ENCODE assay signal across 10 cellular contexts in the genomic region with DNA sequence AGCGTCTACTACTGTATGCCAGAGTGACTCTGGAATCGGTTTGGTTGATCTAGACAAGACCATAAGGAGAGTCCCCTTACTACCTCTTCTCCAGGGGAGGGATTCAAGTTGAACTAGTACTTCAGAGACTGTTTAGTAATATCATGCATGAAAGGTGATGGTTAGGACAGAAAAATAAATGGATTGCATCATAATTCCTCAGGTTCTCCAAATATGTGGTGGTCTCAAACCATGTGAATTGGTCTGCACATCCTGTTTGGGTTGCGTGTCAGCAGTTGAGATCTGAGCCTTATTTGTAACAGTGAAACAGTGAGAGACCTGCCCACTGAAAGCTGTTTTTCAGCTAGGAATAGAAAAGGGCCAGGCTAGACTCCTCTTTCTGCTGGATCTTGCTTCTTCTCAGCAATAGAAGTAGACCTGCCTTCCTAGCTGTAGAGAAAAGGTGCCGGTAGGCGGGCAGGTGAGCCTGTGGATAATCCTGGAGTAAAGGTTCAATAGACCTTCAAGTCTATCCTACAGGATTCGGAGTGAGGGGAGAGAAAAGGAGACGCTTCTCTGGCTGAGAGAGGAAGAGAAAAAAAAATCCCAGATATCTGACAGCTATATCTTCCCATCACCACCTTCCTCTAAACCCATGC.
DNase-seq lines count a peak whose midpoint lies in the region; ATAC-seq, FAIRE-seq and TF ChIP-seq lines count a peak whose summit lies in the region.
"Had no signal": no experiment of that assay in that cellular context is flagged by ENCODE, and none has a peak within 500 bp of the region (broad histone marks: within the 10 kb centered on the region; RNA-seq: fewer than 3 reads in every experiment).

No MANE protein-coding gene starts in this region.

- no peak overlapping the region for H2AK5ac ChIP-seq in mesenchymal stem cell (ENCODE audit: low read length, severe bottlenecking)

- 77% methylated on average over 7 of the region's 7 CpGs for WGBS in A549 (ENCODE audit: missing lambda C conversion rate)
- WGBS in GM12878 (ENCODE audit: insufficient coverage, insufficient replicate concordance, low lambda C conversion rate, missing lambda C conversion rate) = 54% methylated on average over 7 of the region's 7 CpGs
- 91% methylated on average over 4 of the region's 7 CpGs for WGBS in mesenchymal stem cell
- 82 to 85% methylated on average over 7 of the region's 7 CpGs for WGBS in sigmoid colon, 2 donors

- no TSS peak for BruUV-seq in GM12878 (replicated peaks; lab: Mats Ljungman, UMichigan)

- no peak overlapping the region for H3K27ac ChIP-seq in A549
- no peak overlapping the region for H3K27ac ChIP-seq in GM12878 (ENCODE audit: control insufficient read depth, insufficient read depth)
- no peak overlapping the region for H3K27ac ChIP-seq in mesenchymal stem cell (ENCODE audit: low read length, poor library complexity, severe bottlenecking)
- no peak overlapping the region for H3K27ac ChIP-seq in sigmoid colon
- H3K27ac ChIP-seq: foreskin keratinocyte, pancreas had no signal

- H2AFZ ChIP-seq in GM12878 (ENCODE audit: control insufficient read depth, low read depth, low read length) (no peak overlapping the region), mesenchymal stem cell (ENCODE audit: low read depth, low read length) (no peak overlapping the region)

- H4K8ac ChIP-seq in mesenchymal stem cell (ENCODE audit: low read length) = no peak overlapping the region

- no peaks in the 10 kb centered on the region for H4K20me1 ChIP-seq in GM12878 (ENCODE audit: control insufficient read depth, insufficient read depth)

- no peak overlapping the region for H3K18ac ChIP-seq in mesenchymal stem cell (ENCODE audit: low read depth in 1 of 2, low read length in 2 of 2)

- no peak overlapping the region for H2BK5ac ChIP-seq in mesenchymal stem cell (ENCODE audit: low read depth, low read length, poor library complexity, severe bottlenecking)

- H3K4ac ChIP-seq in mesenchymal stem cell (ENCODE audit: low read depth in 1 of 2, low read length in 2 of 2) = no peak overlapping the region

- H3K9ac ChIP-seq in GM12878 (ENCODE audit: control insufficient read depth, insufficient read depth, low read length) (no peak overlapping the region), mesenchymal stem cell (ENCODE audit: low read length) (peak overlapping the region; percentile 90)

- FAIRE-seq in A549 (lab: Jason Lieb, UNC) (no peak), GM12878 (lab: Jason Lieb, UNC) (no peak)
- FAIRE-seq: pancreas had no signal

- no peak overlapping the region for H2BK120ac ChIP-seq in mesenchymal stem cell (ENCODE audit: low read depth, low read length)

- H3K4me1 ChIP-seq in A549 (peaks cover 6% of the 10 kb centered on the region; the same call in 1 of the 3 replicates), GM12878 (ENCODE audit: control insufficient read depth, insufficient read depth, low read length) (no peaks in the 10 kb centered on the region; the same call in none of the 2 replicates), mesenchymal stem cell (ENCODE audit: control insufficient read depth, insufficient read depth, low read depth, low read length) (peaks cover 5% of the 10 kb centered on the region), sigmoid colon (peaks cover 0 to 14% (median 11%) of the 10 kb centered on the region in 4 donors)

- TF ChIP-seq RAD21 in A549 (conservative IDR thresholded peaks at IDR 0.05 in 1 of 2, IDR thresholded peaks at IDR 0.05 in 1 of 2) = no peak
- TF ChIP-seq RAD21 in GM12878 (IDR thresholded peaks at IDR 0.05; ENCODE audit: insufficient read depth, low read depth, low read length) = no peak

- no peak overlapping the region for H3K23ac ChIP-seq in mesenchymal stem cell (ENCODE audit: low read length in 2 of 2)

- no peak overlapping the region for H4K91ac ChIP-seq in mesenchymal stem cell (ENCODE audit: low read length)

- TF ChIP-seq CTCF in A549 (IDR thresholded peaks at IDR 0.05) (no peak), GM13977 (IDR thresholded peaks at IDR 0.05; ENCODE audit: extremely low read depth, insufficient read depth, missing control alignments) (no peak), GM12878 (IDR thresholded peaks at IDR 0.05 in 2 of 3, conservative IDR thresholded peaks at IDR 0.05 in 1 of 3; ENCODE audit: control insufficient read depth in 2 of 3, extremely low read depth in 1 of 3, insufficient read depth in 1 of 3, low read depth in 3 of 3, low read length in 3 of 3) (no peak), sigmoid colon (IDR thresholded peaks at IDR 0.05) (no peak)

- no peak overlapping the region for H2BK15ac ChIP-seq in mesenchymal stem cell (ENCODE audit: low read depth, poor library complexity, severe bottlenecking)

- H3K14ac ChIP-seq in mesenchymal stem cell (ENCODE audit: low read length in 2 of 2) = no peak overlapping the region

- RAD21 ChIA-PET in GM12878 (lab: Charles Lee; ENCODE audit: unreplicated experiment) = interaction anchor here (1.7 kb wide), 1 partner anchor 264 kb away, joined by 3 read pairs; no protein-coding TSS in a partner anchor

- TF ChIP-seq EP300 in A549 (IDR thresholded peaks at IDR 0.05) (no peak), GM12878 (IDR thresholded peaks at IDR 0.05; ENCODE audit: borderline replicate concordance in 1 of 2, control insufficient read depth in 1 of 2, low read depth in 2 of 2, low read length in 2 of 2) (no peak), sigmoid colon (IDR thresholded peaks at IDR 0.05) (no peak)

- POLR2A ChIA-PET in A549 (lab: Yijun Ruan, JAX) (no interaction called here), GM12878 (lab: Charles Lee) (no interaction called here)

- H3K4me3 ChIP-seq in A549 (no peak overlapping the region), GM12878 (no peak overlapping the region), mesenchymal stem cell (ENCODE audit: insufficient read depth in 1 of 2, low read depth in 1 of 2, low read length in 2 of 2) (peak overlapping the region in 1 of 2 experiments; percentile 92), sigmoid colon (peak overlapping the region in 2 of 4 donors; percentile 62 to 67)

- H3K36me3 ChIP-seq in GM12878 (ENCODE audit: control insufficient read depth in 2 of 2, insufficient read depth in 2 of 2, low read length in 1 of 2) (no peaks in the 10 kb centered on the region), mesenchymal stem cell (ENCODE audit: control insufficient read depth in 1 of 2, insufficient read depth in 2 of 2, low read depth in 1 of 2, low read length in 2 of 2) (no peaks in the 10 kb centered on the region), sigmoid colon (no peaks in the 10 kb centered on the region)
- H3K36me3 ChIP-seq: pancreas had no signal

- CTCF ChIA-PET in A549 (lab: Yijun Ruan, JAX) (interaction anchor here (1.0 to 2.0 kb wide), 3 partner anchors 10 to 275 kb away, joined by 3 to 12 read pairs (median 4); no protein-coding TSS in a partner anchor), GM12878 (lab: Yijun Ruan, JAX) (interaction anchor here (1.5 kb wide), 1 partner anchor 276 kb away, joined by 4 read pairs; no protein-coding TSS in a partner anchor)

- TF ChIP-seq POLR2A in A549 (IDR thresholded peaks at IDR 0.05; ENCODE audit: low read length) (no peak), GM12878 (IDR thresholded peaks at IDR 0.05; ENCODE audit: low read depth, low read length) (no peak), sigmoid colon (IDR thresholded peaks at IDR 0.05) (no peak)

- no peak for ATAC-seq in A549
- ATAC-seq in GM12878 = no peak
- no peak for ATAC-seq in GM18867 (IDR thresholded peaks at IDR 0.05; ENCODE audit: unreplicated experiment)
- no peak for ATAC-seq in GM21619 (IDR thresholded peaks at IDR 0.05; ENCODE audit: unreplicated experiment)

- H3K79me2 ChIP-seq in GM12878 (ENCODE audit: control insufficient read depth, insufficient read depth, low read length) = no peaks in the 10 kb centered on the region

- intact Hi-C loops in GM12878 (cut with micrococcal nuclease; ENCODE audit: unreplicated experiment) = loop anchor here (10.0 kb wide), 1 partner anchor 269 kb away; no protein-coding TSS in a partner anchor
- intact Hi-C loops in sigmoid colon (cut with DNase I) = no loop called here

- SMC1A ChIA-PET in GM12878 (lab: Charles Lee; ENCODE audit: uncharacterized antibody, unreplicated experiment) = no interaction called here

- H3K4me2 ChIP-seq in A549 (peak overlapping the region; percentile 98), GM12878 (ENCODE audit: control insufficient read depth, insufficient read depth) (0 out of 2 replicates have a peak overlapping the region, but pooled peaks have one; percentile 1), mesenchymal stem cell (ENCODE audit: low read length, poor library complexity, severe bottlenecking) (no peak overlapping the region)

- DNase-seq in A549 (ENCODE audit: low read depth in 1 of 2, low spot score in 1 of 2) = no peak
- peak; percentile 17 for DNase-seq in GM13977 (ENCODE audit: low spot score)
- no peak for DNase-seq in GM12878 (ENCODE audit: low read depth, low spot score)
- DNase-seq in mesenchymal stem cell = no peak
- no peak for DNase-seq in occipital lobe (lab: John Stamatoyannopoulos, UW)
- DNase-seq in sigmoid colon = no peak

- in situ Hi-C loops in GM13977 (cut with MboI; ENCODE audit: low pct_unique_long_range_greater_than_20kb, low sequenced_read_pairs, unreplicated experiment) = no loop called here
- in situ Hi-C loops in GM12878 (cut with MboI) = no loop called here

- no peak overlapping the region for H2BK12ac ChIP-seq in mesenchymal stem cell (ENCODE audit: low read length in 2 of 2)

- no peaks in the 10 kb centered on the region for H3K9me3 ChIP-seq in A549
- H3K9me3 ChIP-seq in GM12878 (replicated peaks; ENCODE audit: control insufficient read depth, insufficient read depth, low read length) = no peaks in the 10 kb centered on the region
- no peaks in the 10 kb centered on the region for H3K9me3 ChIP-seq in mesenchymal stem cell (ENCODE audit: control insufficient read depth, low read length)
- no peaks in the 10 kb centered on the region for H3K9me3 ChIP-seq in sigmoid colon
- H3K9me3 ChIP-seq: pancreas had no signal

- H3K79me1 ChIP-seq in mesenchymal stem cell (replicated peaks; ENCODE audit: low read length, poor library complexity, severe bottlenecking) = no peaks in the 10 kb centered on the region

- peaks cover 0 to 6% of the 10 kb centered on the region in 2 experiments; a peak in 1 of 4 replicates for H3K27me3 ChIP-seq in GM12878 (replicated peaks in 1 of 2; ENCODE audit: control insufficient read depth in 2 of 2, insufficient read depth in 2 of 2, low read length in 1 of 2)
- H3K27me3 ChIP-seq in mesenchymal stem cell (ENCODE audit: control insufficient read depth in 1 of 2, insufficient read depth in 1 of 2, low read length in 2 of 2) = peaks cover 0 to 5% of the 10 kb centered on the region in 2 experiments
- no peaks in the 10 kb centered on the region for H3K27me3 ChIP-seq in sigmoid colon
- H3K27me3 ChIP-seq: foreskin keratinocyte had no signal

TF ChIP-seq in A549, 52 proteins besides CTCF, POLR2A, EP300 and RAD21:
- no peak for TF ChIP-seq NFE2L2 (conservative IDR thresholded peaks at IDR 0.05; ENCODE audit: low read length)
- TF ChIP-seq HEYL (CRISPR knock-in tag; IDR thresholded peaks at IDR 0.05) = no peak

TF ChIP-seq in GM12878, 131 proteins besides CTCF, POLR2A, EP300 and RAD21 (continues in another document):
- TF ChIP-seq MYB (IDR thresholded peaks at IDR 0.05; ENCODE audit: borderline replicate concordance, low read depth, low read length) (no peak), IKZF2 (IDR thresholded peaks at IDR 0.05) (no peak), KLF5 (IDR thresholded peaks at IDR 0.05; ENCODE audit: partially characterized antibody) (no peak)
